In genomic region chr7:49522111-49522510, GRCh38 we compare ENCODE assay signal across 18 cellular contexts.
A peak's percentile ranks its signal among the peaks of the same experiment; 100 is the strongest.
DNase-seq lines count a peak whose midpoint lies in the region; ATAC-seq and TF ChIP-seq lines count a peak whose summit lies in the region.
"Had no signal": no experiment of that assay in that cellular context is flagged by ENCODE, and none has a peak within 500 bp of the region (broad histone marks: within the 10 kb centered on the region; RNA-seq: fewer than 3 reads in every experiment).

No MANE protein-coding gene starts in this region.

- no peak overlapping the region for H3K4me3 Mint-ChIP-seq in WTC11
- no peak overlapping the region for H3K4me3 Mint-ChIP-seq in activated naive CD8-positive, alpha-beta T cell treated with anti-CD3 and anti-CD28 coated beads, Interleukin-2, amount 50 U/mL, for 24 hours
- H3K4me3 Mint-ChIP-seq: B cell; CD8-positive, alpha-beta T cell had no signal

- H3K36me3 Mint-ChIP-seq in WTC11 = no peaks in the 10 kb centered on the region
- H3K36me3 Mint-ChIP-seq in activated naive CD8-positive, alpha-beta T cell treated with anti-CD3 and anti-CD28 coated beads, Interleukin-2, amount 50 U/mL, for 24 hours (ENCODE audit: low read depth) = no peaks in the 10 kb centered on the region
- H3K36me3 Mint-ChIP-seq: CD8-positive, alpha-beta T cell had no signal

- no peaks in the 10 kb centered on the region for H3K27me3 ChIP-seq in ovary
- H3K27me3 ChIP-seq: BLaER1 treated with 17β-estradiol and CSF1 and Interleukin-3, amounts not matched to agents 10 nM and 100 nM had no signal

- H3K27ac Mint-ChIP-seq in WTC11 = peak overlapping the region; percentile 25; the same call in 1 of the 2 replicates
- no peak overlapping the region for H3K27ac Mint-ChIP-seq in activated naive CD8-positive, alpha-beta T cell treated with anti-CD3 and anti-CD28 coated beads, Interleukin-2, amount 50 U/mL, for 24 hours
- H3K27ac Mint-ChIP-seq: B cell; CD8-positive, alpha-beta T cell had no signal

- intact Hi-C loops in ovary (cut with DNase I) = no loop called here

- DNase-seq in Caki2 (ENCODE audit: low read depth) = peak; percentile 21
- peak; percentile 2 for DNase-seq in HT1080 (ENCODE audit: low read depth)
- no peak for DNase-seq in WTC11 (ENCODE audit: low spot score)
- peak; percentile 6 for DNase-seq in kidney tubule cell (ENCODE audit: low spot score)
- DNase-seq in SW 1271 (lab: John Stamatoyannopoulos, UW) = no peak
- no peak for DNase-seq in activated naive CD8-positive, alpha-beta T cell treated with anti-CD3 and anti-CD28 coated beads, Interleukin-2, amount 50 U/mL, for 24 hours
- DNase-seq in ovary = no peak
- DNase-seq: 8988T; CD8-positive, alpha-beta T cell; DMS 273 treated with DMSO at 0.1 percent for 48 hours; DMS53; DND-41; IMR-90 had no signal

- POLR2A ChIA-PET in WTC11 (lab: Charles Lee) = no interaction called here

- CTCF ChIA-PET in WTC11 (lab: Charles Lee) = no interaction called here

- in situ Hi-C loops in Caki2 (cut with HindIII; ENCODE audit: low pct_unique_long_range_greater_than_20kb, low sequenced_read_pairs) = no loop called here

- no peaks in the 10 kb centered on the region for H3K36me3 ChIP-seq in ovary
- H3K36me3 ChIP-seq: BLaER1 treated with 17β-estradiol and CSF1 and Interleukin-3, amounts not matched to agents 10 nM and 100 nM; HAP-1 had no signal

- H3K4me3 ChIP-seq in ovary = no peak overlapping the region
- H3K4me3 ChIP-seq: BLaER1 treated with 17β-estradiol and CSF1 and Interleukin-3, amounts not matched to agents 10 nM and 100 nM; HAP-1 had no signal

- WGBS in ovary, 3 donors = 57 to 89% (median 82%) methylated on average over 2 of the region's 2 CpGs

- no peaks in the 10 kb centered on the region for H3K9me3 ChIP-seq in ovary
- H3K9me3 ChIP-seq: BLaER1 treated with 17β-estradiol and CSF1 and Interleukin-3, amounts not matched to agents 10 nM and 100 nM; HAP-1 had no signal

- no peak for TF ChIP-seq EP300 in ovary (IDR thresholded peaks at IDR 0.05)

- ATAC-seq in WTC11 = no peak
- no peak for ATAC-seq in HG03469 (IDR thresholded peaks at IDR 0.05; ENCODE audit: unreplicated experiment)
- no peak for ATAC-seq in activated naive CD8-positive, alpha-beta T cell treated with anti-CD3 and anti-CD28 coated beads, Interleukin-2, amount 50 U/mL, for 24 hours
- ATAC-seq: CD8-positive, alpha-beta T cell had no signal

- no peaks in the 10 kb centered on the region for H3K27me3 Mint-ChIP-seq in WTC11 (ENCODE audit: low read depth)
- H3K27me3 Mint-ChIP-seq in activated naive CD8-positive, alpha-beta T cell treated with anti-CD3 and anti-CD28 coated beads, Interleukin-2, amount 50 U/mL, for 24 hours = no peaks in the 10 kb centered on the region
- H3K27me3 Mint-ChIP-seq: B cell had no signal

- TF ChIP-seq POLR2A in ovary (IDR thresholded peaks at IDR 0.05) = no peak

- H3K4me1 Mint-ChIP-seq in WTC11 = peaks cover 27% of the 10 kb centered on the region
- H3K4me1 Mint-ChIP-seq in activated naive CD8-positive, alpha-beta T cell treated with anti-CD3 and anti-CD28 coated beads, Interleukin-2, amount 50 U/mL, for 24 hours = no peaks in the 10 kb centered on the region
- H3K4me1 Mint-ChIP-seq: B cell had no signal

- H3K9me3 Mint-ChIP-seq in WTC11 = peaks cover 7% of the 10 kb centered on the region; the same call in 1 of the 2 replicates
- H3K9me3 Mint-ChIP-seq in activated naive CD8-positive, alpha-beta T cell treated with anti-CD3 and anti-CD28 coated beads, Interleukin-2, amount 50 U/mL, for 24 hours = no peaks in the 10 kb centered on the region
- H3K9me3 Mint-ChIP-seq: CD8-positive, alpha-beta T cell had no signal

- no peaks in the 10 kb centered on the region for H3K4me1 ChIP-seq in ovary (ENCODE audit: insufficient read depth)
- H3K4me1 ChIP-seq: BLaER1 treated with 17β-estradiol and CSF1 and Interleukin-3, amounts not matched to agents 10 nM and 100 nM; HAP-1 had no signal

- TF ChIP-seq CTCF in WTC11 (IDR thresholded peaks at IDR 0.05) (no peak), ovary (IDR thresholded peaks at IDR 0.05) (no peak)

- H3K27ac ChIP-seq in ovary = no peak overlapping the region
- H3K27ac ChIP-seq: BLaER1 treated with 17β-estradiol and CSF1 and Interleukin-3, amounts not matched to agents 10 nM and 100 nM; HL-60 had no signal

TF ChIP-seq in WTC11, 78 proteins besides CTCF, POLR2A, EP300 and RAD21:
- TF ChIP-seq HMGXB4 (CRISPR knock-in tag; IDR thresholded peaks at IDR 0.05) = no peak
- TF ChIP-seq ERG (CRISPR knock-in tag; IDR thresholded peaks at IDR 0.05) = no peak

Comparison
In these comparisons a context has a peak if more than half of its experiments do, and no peak if none do; other contexts are left out.
1. DNase-seq: peak in Caki2 (single experiment), HT1080 (single experiment) and kidney tubule cell (single experiment); none in WTC11 (single experiment), SW 1271 (0 of 2), activated naive CD8-positive, alpha-beta T cell treated with anti-CD3 and anti-CD28 coated beads, Interleukin-2, amount 50 U/mL, for 24 hours (single experiment) and ovary (0 of 5).